ENCODE assay signal across 23 cellular contexts in genomic region chr10:132310701-132311337, GRCh38. TPM values are rescaled to one million over a fixed set of nuclear protein-coding genes. Genes with fewer than 3 reads are reported as not detected.
DNase-seq lines count a peak whose midpoint lies in the region; ATAC-seq and TF ChIP-seq lines count a peak whose summit lies in the region.
"Had no signal": no experiment of that assay in that cellular context is flagged by ENCODE, and none has a peak within 500 bp of the region (broad histone marks: within the 10 kb centered on the region; RNA-seq: fewer than 3 reads in every experiment).

No MANE protein-coding gene starts in this region.

- no peak overlapping the region; the same call in 1 of the 2 replicates for H3K27ac ChIP-seq in HCT116 (ENCODE audit: low read depth, low read length)
- H3K27ac ChIP-seq: coronary artery, esophagus squamous epithelium, HL-60, neutrophil, SK-N-MC, testis had no signal

- RAD21 ChIA-PET in HCT116 (lab: Charles Lee; ENCODE audit: low non-redundant PET in 1 of 2, low total read pairs in 2 of 2, uncharacterized antibody in 2 of 2, unreplicated experiment in 2 of 2): no interaction called here

- no peak overlapping the region for H3K27ac Mint-ChIP-seq in type B pancreatic cell
- H3K27ac Mint-ChIP-seq: activated CD4-positive, alpha-beta T cell treated with anti-CD3 and anti-CD28 coated beads for 36 hours; activated CD8-positive, alpha-beta T cell treated with anti-CD3 and anti-CD28 coated beads, Interleukin-2, amount 10 ng/mL, durations not matched to agents 7 days and 5 days; endodermal cell; T-helper 17 cell had no signal

- no TSS peak for BruUV-seq in HCT116 (replicated peaks; lab: Mats Ljungman, UMichigan)

- H3K36me3 ChIP-seq in HCT116 (ENCODE audit: control insufficient read depth in 1 of 2, insufficient read depth in 2 of 2, low read length in 2 of 2): no peaks in the 10 kb centered on the region
- H3K36me3 ChIP-seq: esophagus squamous epithelium, neutrophil had no signal

- no peaks in the 10 kb centered on the region for H4K20me1 ChIP-seq in HCT116 (ENCODE audit: insufficient read depth)

- peak overlapping the region; percentile 62 for H3K4me2 ChIP-seq in HCT116 (ENCODE audit: low read length)

- H3K79me2 ChIP-seq in HCT116 (ENCODE audit: insufficient read depth, low read length): no peaks in the 10 kb centered on the region

- no peaks in the 10 kb centered on the region for H3K9me2 ChIP-seq in HCT116 (ENCODE audit: insufficient read depth)

- no peaks in the 10 kb centered on the region for H3K9me3 ChIP-seq in HCT116 (ENCODE audit: control insufficient read depth in 1 of 2, insufficient read depth in 1 of 2, low read depth in 1 of 2, low read length in 2 of 2)
- H3K9me3 ChIP-seq: esophagus squamous epithelium, neutrophil, testis had no signal

- POLR2A ChIA-PET in HCT116 (lab: Charles Lee): no interaction called here

- CTCF ChIA-PET in HCT116 (lab: Charles Lee): no interaction called here

- TF ChIP-seq RAD21 in HCT116 (IDR thresholded peaks at IDR 0.05; ENCODE audit: low read depth): no peak

- H3K36me3 Mint-ChIP-seq in type B pancreatic cell: peaks cover 4% of the 10 kb centered on the region

- DNase-seq in activated effector memory CD4-positive, alpha-beta T cell treated with anti-CD3 and anti-CD28 coated beads, Interleukin-2, amount 50 U/mL, for 16 hours: peak; percentile 59
- no peak for DNase-seq in activated effector memory CD4-positive, alpha-beta T cell treated with Interleukin-2 at 50 U/mL for 16 hours
- DNase-seq in HCT116 (ENCODE audit: low read depth, low spot score) (no peak), islet precursor cell (peak; percentile 37), type B pancreatic cell (ENCODE audit: extremely low spot score, unreplicated experiment) (no peak), HUDEP-2 (lab: John Stamatoyannopoulos, UW; ENCODE audit: unreplicated experiment in 76 of 76) (no peak), RKO (ENCODE audit: low spot score) (no peak)
- DNase-seq: activated CD4-positive, alpha-beta T cell treated with anti-CD3 and anti-CD28 coated beads for 36 hours; activated CD8-positive, alpha-beta T cell treated with anti-CD3 and anti-CD28 coated beads, Interleukin-2, amount 10 ng/mL, durations not matched to agents 7 days and 5 days; activated gamma-delta T cell treated with Interleukin-2 at 50 U/mL for 16 hours; activated T-cell treated with anti-CD3 and anti-CD28 coated beads for 4 hours; amniotic stem cell; esophagus squamous epithelium; mammary epithelial cell; stimulated activated naive CD8-positive, alpha-beta T cell treated with anti-CD3 and anti-CD28 coated beads, Interleukin-15, Interleukin-2, amounts not matched to agents 100 U/mL and 50 U/mL, for 24 hours; T-helper 17 cell; testis had no signal

- TF ChIP-seq POLR2A in HCT116 (IDR thresholded peaks at IDR 0.05; ENCODE audit: borderline replicate concordance, extremely low read depth, insufficient read depth, insufficient read length): no peak

- intact Hi-C loops in HCT116 (cut with micrococcal nuclease): no loop called here

- H3K4me3 Mint-ChIP-seq in type B pancreatic cell: peak overlapping the region; percentile 52
- H3K4me3 Mint-ChIP-seq: activated CD4-positive, alpha-beta T cell treated with anti-CD3 and anti-CD28 coated beads for 36 hours; activated CD8-positive, alpha-beta T cell treated with anti-CD3 and anti-CD28 coated beads, Interleukin-2, amount 10 ng/mL, durations not matched to agents 7 days and 5 days; endodermal cell; T-helper 17 cell had no signal

- H3K4me1 ChIP-seq in HCT116 (ENCODE audit: control insufficient read depth in 1 of 2, insufficient read depth in 2 of 2, low read length in 2 of 2): peaks cover 13 to 28% of the 10 kb centered on the region in 2 experiments

- peaks cover 54% of the 10 kb centered on the region for H3K27me3 Mint-ChIP-seq in type B pancreatic cell
- H3K27me3 Mint-ChIP-seq: T-helper 17 cell had no signal

- TF ChIP-seq CTCF in HCT116 (IDR thresholded peaks at IDR 0.05 in 2 of 3, conservative IDR thresholded peaks at IDR 0.05 in 1 of 3; ENCODE audit: borderline replicate concordance in 1 of 3, insufficient read depth in 1 of 3, low read depth in 2 of 3, low read length in 2 of 3) (no peak), type B pancreatic cell (conservative IDR thresholded peaks at IDR 0.05) (no peak)

- H3K9ac ChIP-seq in HCT116 (ENCODE audit: low read length): peak overlapping the region; percentile 33

- ATAC-seq in HCT116: no peak
- no peak for ATAC-seq in HG02571 (IDR thresholded peaks at IDR 0.05; ENCODE audit: unreplicated experiment)
- ATAC-seq: activated CD4-positive, alpha-beta T cell treated with anti-CD3 and anti-CD28 coated beads for 36 hours; activated CD8-positive, alpha-beta T cell treated with anti-CD3 and anti-CD28 coated beads, Interleukin-2, amount 10 ng/mL, durations not matched to agents 7 days and 5 days; stimulated activated naive CD8-positive, alpha-beta T cell treated with anti-CD3 and anti-CD28 coated beads, Interleukin-15, Interleukin-2, amounts not matched to agents 100 U/mL and 50 U/mL, for 24 hours; T-helper 17 cell had no signal

- H3K4me3 ChIP-seq in HCT116 (replicated peaks in 1 of 2; ENCODE audit: low read depth in 1 of 2, low read length in 2 of 2): no peak overlapping the region
- H3K4me3 ChIP-seq: coronary artery, esophagus squamous epithelium, SK-N-MC, testis had no signal

- peaks cover 3% of the 10 kb centered on the region for H3K4me1 Mint-ChIP-seq in type B pancreatic cell (ENCODE audit: unreplicated experiment)

- H2AFZ ChIP-seq in HCT116 (ENCODE audit: low read depth, low read length, poor library complexity, severe bottlenecking): no peak overlapping the region

- peaks cover 4% of the 10 kb centered on the region for H3K9me3 Mint-ChIP-seq in type B pancreatic cell

- no peaks in the 10 kb centered on the region for H3K27me3 ChIP-seq in HCT116 (ENCODE audit: insufficient read depth, low read length)
- H3K27me3 ChIP-seq: testis had no signal

TF ChIP-seq in HCT116, 20 proteins besides CTCF, POLR2A, EP300 and RAD21 (continues in another document):
- TF ChIP-seq CEBPB (IDR thresholded peaks at IDR 0.05; ENCODE audit: low read depth): no peak
- TF ChIP-seq ELF1 (IDR thresholded peaks at IDR 0.05; ENCODE audit: borderline replicate concordance, low read depth): no peak
- TF ChIP-seq EGR1 (IDR thresholded peaks at IDR 0.05; ENCODE audit: low read depth): no peak
- TF ChIP-seq EZH2phosphoT487 (IDR thresholded peaks at IDR 0.05; ENCODE audit: borderline replicate concordance): no peak
- TF ChIP-seq ZFX (IDR thresholded peaks at IDR 0.05): no peak
- no peak for TF ChIP-seq ZNF274 (IDR thresholded peaks at IDR 0.05; ENCODE audit: low read depth, low read length)
- TF ChIP-seq EZH2 (IDR thresholded peaks at IDR 0.05): no peak
- no peak for TF ChIP-seq REST (IDR thresholded peaks at IDR 0.05; ENCODE audit: low read depth)
- TF ChIP-seq FOSL1 (IDR thresholded peaks at IDR 0.05; ENCODE audit: low read depth): no peak
- no peak for TF ChIP-seq YY1 (IDR thresholded peaks at IDR 0.05; ENCODE audit: extremely low read depth, insufficient replicate concordance, low read depth, low read length)
- no peak for TF ChIP-seq POLR2AphosphoS5 (IDR thresholded peaks at IDR 0.05; ENCODE audit: low read depth, low read length)
- no peak for TF ChIP-seq JUND (IDR thresholded peaks at IDR 0.05)
- TF ChIP-seq SRF (IDR thresholded peaks at IDR 0.05; ENCODE audit: low read depth): no peak
- no peak for TF ChIP-seq TCF7L2 (IDR thresholded peaks at IDR 0.05; ENCODE audit: borderline replicate concordance, extremely low read depth, insufficient read depth, insufficient read length)
- no peak for TF ChIP-seq SIN3A (IDR thresholded peaks at IDR 0.05; ENCODE audit: low read depth)

RNA-seq across cellular contexts. Expression of gene STK32C, which starts 3.1 kb away (rescaled TPM):
- total RNA-seq in HCT116 (2021; ENCODE audit: unreplicated experiment): 29.7 TPM
- 33.6 and 34.4 TPM in 2 replicates for polyA plus RNA-seq in HCT116 (2012)
- total RNA-seq in type B pancreatic cell (ENCODE audit: low replicate concordance): 8.0 and 12.9 TPM in 2 replicates

RNA-seq across cellular contexts. Expression of gene LRRC27, which starts 21.2 kb away (rescaled TPM):
- total RNA-seq in HCT116 (2021; ENCODE audit: unreplicated experiment) (4.1 TPM), type B pancreatic cell (ENCODE audit: low replicate concordance) (8.9 and 14.2 TPM in 2 replicates)
- polyA plus RNA-seq in HCT116 (2012): 1.7 and 2.7 TPM in 2 replicates

Comparison
In these comparisons a context has a peak if more than half of its experiments do, and no peak if none do; other contexts are left out.
1. DNase-seq: peak in activated effector memory CD4-positive, alpha-beta T cell treated with anti-CD3 and anti-CD28 coated beads, Interleukin-2, amount 50 U/mL, for 16 hours (single experiment) and islet precursor cell (single experiment); none in activated effector memory CD4-positive, alpha-beta T cell treated with Interleukin-2 at 50 U/mL for 16 hours (single experiment), HCT116 (single experiment), type B pancreatic cell (single experiment), HUDEP-2 (0 of 76) and RKO (single experiment).